In genomic region chr16:80751167-80751566, GRCh38 we compare ENCODE assay signal across 13 cellular contexts. TPM values are rescaled to one million over a fixed set of nuclear protein-coding genes. Genes with fewer than 3 reads are reported as not detected.
DNase-seq lines count a peak whose midpoint lies in the region; ATAC-seq, FAIRE-seq and TF ChIP-seq lines count a peak whose summit lies in the region.
"Had no signal": no experiment of that assay in that cellular context is flagged by ENCODE, and none has a peak within 500 bp of the region (broad histone marks: within the 10 kb centered on the region; RNA-seq: fewer than 3 reads in every experiment).

No MANE protein-coding gene starts in this region.

- POLR2A ChIA-PET in endothelial cell of umbilical vein (lab: Charles Lee): no interaction called here

- CTCF ChIA-PET in endothelial cell of umbilical vein (lab: Charles Lee): interaction anchor here (0.9 to 1.5 kb wide), 5 partner anchors 12 to 225 kb away, joined by 3 to 4 read pairs (median 3); no protein-coding TSS in a partner anchor

- H3K27ac Mint-ChIP-seq in nephron progenitor cell: peak overlapping the region; percentile 79

- no peak overlapping the region for H3K9ac ChIP-seq in endothelial cell of umbilical vein (replicated peaks; ENCODE audit: extremely low read depth, insufficient read depth, low read length)

- no peaks in the 10 kb centered on the region for H3K36me3 ChIP-seq in endothelial cell of umbilical vein (ENCODE audit: control insufficient read depth in 2 of 2, extremely low read depth in 1 of 2, insufficient read depth in 2 of 2, low read length in 2 of 2)
- no peaks in the 10 kb centered on the region for H3K36me3 ChIP-seq in psoas muscle (ENCODE audit: insufficient read depth in 1 of 2, low read depth in 1 of 2)

- ATAC-seq in psoas muscle (no peak), HG02938 (IDR thresholded peaks at IDR 0.05; ENCODE audit: unreplicated experiment) (no peak)
- ATAC-seq: HCT116 had no signal

- no peak overlapping the region for H3K4me3 Mint-ChIP-seq in nephron progenitor cell

- H3K4me1 Mint-ChIP-seq in nephron progenitor cell: peaks cover 12% of the 10 kb centered on the region

- peaks cover 90% of the 10 kb centered on the region for H3K79me2 ChIP-seq in endothelial cell of umbilical vein (ENCODE audit: control insufficient read depth, insufficient read depth, low read length)

- H3K9me3 Mint-ChIP-seq in nephron progenitor cell: no peaks in the 10 kb centered on the region

- no peaks in the 10 kb centered on the region for H3K27me3 ChIP-seq in endothelial cell of umbilical vein (ENCODE audit: control insufficient read depth in 2 of 2, insufficient read depth in 2 of 2, low read length in 2 of 2)
- H3K27me3 ChIP-seq in psoas muscle (ENCODE audit: insufficient read depth in 3 of 3, low read length in 2 of 3): no peaks in the 10 kb centered on the region

- no peaks in the 10 kb centered on the region for H3K9me1 ChIP-seq in endothelial cell of umbilical vein (replicated peaks; ENCODE audit: control insufficient read depth, extremely low read depth, insufficient read depth, low read length)

- H3K4me3 ChIP-seq in endothelial cell of umbilical vein (replicated peaks in 1 of 3; ENCODE audit: insufficient read depth in 1 of 3, low read depth in 1 of 3, low read length in 3 of 3) (no peak overlapping the region), psoas muscle (no peak overlapping the region)
- H3K4me3 ChIP-seq: SK-N-MC had no signal

- no peak overlapping the region for H2AFZ ChIP-seq in endothelial cell of umbilical vein (ENCODE audit: low read depth, low read length)

- intact Hi-C loops in endothelial cell of umbilical vein (cut with micrococcal nuclease): loop anchor here (2.0 kb wide), 1 partner anchor 56 kb away; no protein-coding TSS in a partner anchor
- intact Hi-C loops in psoas muscle (cut with DNase I): no loop called here

- dilution Hi-C loops in endothelial cell of umbilical vein (cut with MboI; ENCODE audit: extremely low pct_ligation_motif_present, low sequenced_read_pairs): no loop called here

- H4K20me1 ChIP-seq in endothelial cell of umbilical vein (replicated peaks; ENCODE audit: control insufficient read depth, extremely low read depth, insufficient read depth, low read length): peaks cover 5% of the 10 kb centered on the region

- peak overlapping the region; percentile 2 for H3K4me2 ChIP-seq in endothelial cell of umbilical vein (ENCODE audit: insufficient read depth, low read length)

- no peaks in the 10 kb centered on the region for H3K9me3 ChIP-seq in endothelial cell of umbilical vein (replicated peaks; ENCODE audit: control insufficient read depth, insufficient read depth, low read length)
- no peaks in the 10 kb centered on the region for H3K9me3 ChIP-seq in psoas muscle

- H3K27ac ChIP-seq in endothelial cell of umbilical vein (ENCODE audit: insufficient read depth, low read depth, low read length) (no peak overlapping the region), psoas muscle (no peak overlapping the region)
- H3K27ac ChIP-seq: SK-N-MC had no signal

- H3K36me3 Mint-ChIP-seq in nephron progenitor cell (ENCODE audit: low read depth): no peaks in the 10 kb centered on the region

- H3K27me3 Mint-ChIP-seq in nephron progenitor cell (ENCODE audit: low read depth, poor library complexity): peaks cover 6% of the 10 kb centered on the region

- DNase-seq in DMS79 (lab: John Stamatoyannopoulos, UW) (peak; percentile 33), HT1080 (ENCODE audit: low read depth) (peak; percentile 10), endothelial cell of umbilical vein (ENCODE audit: low read depth, low spot score) (peak; percentile 51), nephron progenitor cell (no peak), psoas muscle (no peak), AML-193 (lab: John Stamatoyannopoulos, UW) (no peak)
- DNase-seq in activated CD8-positive, alpha-beta memory T cell treated with anti-CD3 and anti-CD28 coated beads, Interleukin-2, amount 50 U/mL, for 4 hours: no peak
- DNase-seq: DMS53, erythroblast, NCI-H1436 had no signal

- 8 to 16% (median 10%) methylated on average over 3 of the region's 3 CpGs for WGBS in psoas muscle, 3 donors

- no peak for TF ChIP-seq POLR2A in endothelial cell of umbilical vein (IDR thresholded peaks at IDR 0.05; ENCODE audit: low read depth, low read length)

- peaks cover 13% of the 10 kb centered on the region for H3K4me1 ChIP-seq in endothelial cell of umbilical vein (ENCODE audit: control insufficient read depth, extremely low read depth, insufficient read depth, low read length)
- H3K4me1 ChIP-seq in psoas muscle: no peaks in the 10 kb centered on the region

- BruUV-seq in endothelial cell of umbilical vein (replicated peaks; lab: Mats Ljungman, UMichigan): no TSS peak

- no peak for TF ChIP-seq CTCF in endothelial cell of umbilical vein (IDR thresholded peaks at IDR 0.05; ENCODE audit: extremely low read depth in 1 of 2, insufficient read depth in 1 of 2, low read depth in 1 of 2, low read length in 2 of 2)
- no peak for TF ChIP-seq CTCF in nephron progenitor cell (IDR thresholded peaks at IDR 0.05)
- no peak for TF ChIP-seq CTCF in psoas muscle (IDR thresholded peaks at IDR 0.05)

- peak; percentile 77 for FAIRE-seq in endothelial cell of umbilical vein (lab: Jason Lieb, UNC)

TF ChIP-seq in endothelial cell of umbilical vein, 7 proteins besides CTCF, POLR2A, EP300 and RAD21:
- TF ChIP-seq GATA2 (IDR thresholded peaks at IDR 0.05; ENCODE audit: insufficient read depth, insufficient read length, low read depth, low read length) (no peak), JUN (IDR thresholded peaks at IDR 0.05; ENCODE audit: borderline replicate concordance, insufficient read depth, insufficient read length, low read depth) (no peak), MAX (IDR thresholded peaks at IDR 0.05; ENCODE audit: insufficient read depth, insufficient read length) (no peak), MYC (IDR thresholded peaks at IDR 0.05; ENCODE audit: low read depth, low read length) (no peak), EZH2 (IDR thresholded peaks at IDR 0.05; ENCODE audit: borderline replicate concordance, low read depth, low read length, severe bottlenecking) (no peak), FOS (IDR thresholded peaks at IDR 0.05; ENCODE audit: borderline replicate concordance, insufficient read depth, low read length) (no peak), POLR2AphosphoS5 (IDR thresholded peaks at IDR 0.05; ENCODE audit: insufficient read depth, low read depth, low read length) (no peak)

RNA-seq across cellular contexts. Expression of gene CDYL2, which starts 53.2 kb away (rescaled TPM):
- 7.3 and 10.3 TPM in 2 replicates for total RNA-seq in HT1080 (2014; rRNA removed; shearing (Covaris generic))
- 7.5 and 9.8 TPM in 2 replicates for polyA plus RNA-seq in HT1080 (2015; cell fraction: cytosol; rRNA removed)
- polyA plus RNA-seq in HT1080 (2015; cell fraction: nucleus; rRNA removed): 10.1 and 10.9 TPM in 2 replicates
- total RNA-seq in endothelial cell of umbilical vein: 71.3 and 82.8 TPM in 2 replicates
- polyA plus RNA-seq in endothelial cell of umbilical vein: 4.6 and 7.1 TPM in 2 replicates
- 6.9 and 7.2 TPM in 2 replicates for polyA plus RNA-seq in endothelial cell of umbilical vein (2011; cell fraction: cytosol; rRNA removed)
- 24.1 and 27.2 TPM in 2 replicates for polyA plus RNA-seq in endothelial cell of umbilical vein (2011; cell fraction: nucleus; rRNA removed)
- 24.8 and 32.5 TPM in 2 replicates for polyA plus RNA-seq in endothelial cell of umbilical vein (2012)
- polyA minus RNA-seq in endothelial cell of umbilical vein: 28.8 and 40.8 TPM in 2 replicates
- 32.3 TPM for polyA minus RNA-seq in endothelial cell of umbilical vein (2011; cell fraction: cytosol; rRNA and poly(A)+ RNA removed)
- 70.3 and 85.4 TPM in 2 replicates for polyA minus RNA-seq in endothelial cell of umbilical vein (2011; cell fraction: nucleus; rRNA and poly(A)+ RNA removed)
- 1 to 10 TPM; 1.0 to 2.2 (median 1.4) TPM for total RNA-seq in psoas muscle
- under 1 TPM; 0.23 to 0.40 (median 0.30) TPM for polyA plus RNA-seq in psoas muscle

Comparison
In these comparisons a context has a peak if more than half of its experiments do, and no peak if none do; other contexts are left out.
1. DNase-seq: peak in DMS79 (single experiment), HT1080 (single experiment) and endothelial cell of umbilical vein (single experiment); none in nephron progenitor cell (single experiment), psoas muscle (0 of 2), AML-193 (0 of 2) and activated CD8-positive, alpha-beta memory T cell treated with anti-CD3 and anti-CD28 coated beads, Interleukin-2, amount 50 U/mL, for 4 hours (single experiment).